In the genomic region with DNA sequence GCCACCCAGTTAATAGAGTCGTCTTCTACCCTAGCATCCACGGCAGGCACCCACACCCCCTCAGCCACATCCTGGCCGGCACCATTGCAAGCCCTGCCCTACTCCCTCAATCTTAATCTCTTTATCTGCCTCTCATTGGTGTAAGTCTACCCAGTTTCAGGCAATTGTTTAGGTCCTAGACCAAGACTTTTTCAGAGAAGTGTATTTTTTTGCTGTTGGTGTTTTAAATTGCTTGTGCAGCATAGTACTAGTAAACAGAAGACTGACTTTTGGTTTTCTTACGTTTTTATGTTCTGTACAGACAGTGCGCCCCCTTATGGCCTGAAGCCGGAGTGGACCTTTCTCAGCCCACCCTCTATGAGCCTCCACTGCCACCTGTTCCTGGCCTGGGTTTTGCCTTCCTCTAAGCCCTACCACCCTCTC, we compare ENCODE assay signal across 8 cellular contexts. TPM values are rescaled to one million over a fixed set of nuclear protein-coding genes. Genes with fewer than 3 reads are reported as not detected.
DNase-seq lines count a peak whose midpoint lies in the region; ATAC-seq and TF ChIP-seq lines count a peak whose summit lies in the region.

No MANE protein-coding gene starts in this region.

- peak overlapping the region in 8 of 11 experiments; percentile 18 to 98 (median 90); a peak in 12 of 22 replicates for H3K9ac ChIP-seq in BLaER1 treated with 17β-estradiol and CSF1 and Interleukin-3, amounts not matched to agents 10 nM and 100 nM

- H3K36me3 Mint-ChIP-seq in activated naive CD4-positive, alpha-beta T cell treated with anti-CD3 and anti-CD28 coated beads, Interleukin-2, amount 10 ng/mL, durations not matched to agents 7 days and 5 days = peaks cover 11% of the 10 kb centered on the region

- H3K4me3 Mint-ChIP-seq in activated naive CD4-positive, alpha-beta T cell treated with anti-CD3 and anti-CD28 coated beads, Interleukin-2, amount 10 ng/mL, durations not matched to agents 7 days and 5 days = peak overlapping the region; percentile 88

- H3K4me1 ChIP-seq in BLaER1 treated with 17β-estradiol and CSF1 and Interleukin-3, amounts not matched to agents 10 nM and 100 nM = peaks cover 33 to 35% (median 33%) of the 10 kb centered on the region in 10 experiments

- H3K27me3 ChIP-seq in BLaER1 treated with 17β-estradiol and CSF1 and Interleukin-3, amounts not matched to agents 10 nM and 100 nM = no peaks in the 10 kb centered on the region
- no peaks in the 10 kb centered on the region for H3K27me3 ChIP-seq in kidney epithelial cell (ENCODE audit: control insufficient read depth, insufficient read depth, low read length)

- H3K27me3 Mint-ChIP-seq in activated naive CD4-positive, alpha-beta T cell treated with anti-CD3 and anti-CD28 coated beads, Interleukin-2, amount 10 ng/mL, durations not matched to agents 7 days and 5 days = no peaks in the 10 kb centered on the region

- peaks cover 36% of the 10 kb centered on the region for H3K4me1 Mint-ChIP-seq in activated naive CD4-positive, alpha-beta T cell treated with anti-CD3 and anti-CD28 coated beads, Interleukin-2, amount 10 ng/mL, durations not matched to agents 7 days and 5 days

- peaks cover 0 to 15% (median 0%) of the 10 kb centered on the region in 11 experiments; a peak in 8 of 22 replicates for H3K36me3 ChIP-seq in BLaER1 treated with 17β-estradiol and CSF1 and Interleukin-3, amounts not matched to agents 10 nM and 100 nM
- no peaks in the 10 kb centered on the region for H3K36me3 ChIP-seq in kidney epithelial cell (ENCODE audit: control insufficient read depth, insufficient read depth, low read length)

- no peaks in the 10 kb centered on the region for H3K9me3 ChIP-seq in BLaER1 treated with 17β-estradiol and CSF1 and Interleukin-3, amounts not matched to agents 10 nM and 100 nM (replicated peaks in 1 of 11)

- H3K27ac ChIP-seq in BLaER1 treated with 17β-estradiol and CSF1 and Interleukin-3, amounts not matched to agents 10 nM and 100 nM = peak overlapping the region in 8 of 11 experiments; percentile 33 to 99 (median 96); a peak in 15 of 22 replicates

- H3K4me3 ChIP-seq in BLaER1 treated with 17β-estradiol and CSF1 and Interleukin-3, amounts not matched to agents 10 nM and 100 nM = peak overlapping the region in 2 of 10 experiments; percentile 2 to 34; a peak in 3 of 20 replicates
- H3K4me3 ChIP-seq in kidney epithelial cell (ENCODE audit: low read depth, low read length) = no peak overlapping the region

- peak; percentile 39 for ATAC-seq in GM19328 (IDR thresholded peaks at IDR 0.05; ENCODE audit: unreplicated experiment)
- peak; percentile 53 for ATAC-seq in HG03354 (IDR thresholded peaks at IDR 0.05; ENCODE audit: poor library complexity, severe bottlenecking, unreplicated experiment)

- H3K27ac Mint-ChIP-seq in activated naive CD4-positive, alpha-beta T cell treated with anti-CD3 and anti-CD28 coated beads, Interleukin-2, amount 10 ng/mL, durations not matched to agents 7 days and 5 days = peak overlapping the region; percentile 98

- peak overlapping the region; percentile 85 to 98 (median 88) for H3K4me2 ChIP-seq in BLaER1 treated with 17β-estradiol and CSF1 and Interleukin-3, amounts not matched to agents 10 nM and 100 nM

- DNase-seq in SKM-1 treated with dmso at 0.1 percent for 144 hours (lab: John Stamatoyannopoulos, UW; ENCODE audit: unreplicated experiment) (peak; percentile 63), kidney epithelial cell (ENCODE audit: low read depth) (no peak), NCI-H524 treated with DMSO at 0.1 percent for 48 hours (lab: John Stamatoyannopoulos, UW) (no peak)
- peak; percentile 83 for DNase-seq in activated naive CD4-positive, alpha-beta T cell treated with anti-CD3 and anti-CD28 coated beads, Interleukin-2, amount 10 ng/mL, durations not matched to agents 7 days and 5 days
- DNase-seq in stimulated activated CD8-positive, alpha-beta memory T cell treated with anti-CD3 and anti-CD28 coated beads, Interleukin-4, amount 100 ng/mL, for 4 hours (ENCODE audit: low read depth in 2 of 2, low spot score in 1 of 2) = peak; percentile 60

- peak; percentile 53 for TF ChIP-seq CTCF in kidney epithelial cell (IDR thresholded peaks at IDR 0.05; ENCODE audit: insufficient read depth, low read length, poor library complexity, severe bottlenecking)

- no peaks in the 10 kb centered on the region; a peak in 1 of 22 replicates for H4K20me1 ChIP-seq in BLaER1 treated with 17β-estradiol and CSF1 and Interleukin-3, amounts not matched to agents 10 nM and 100 nM

- CTCF ChIA-PET in activated naive CD4-positive, alpha-beta T cell treated with anti-CD3 and anti-CD28 coated beads, Interleukin-2, amount 10 ng/mL, durations not matched to agents 7 days and 5 days (lab: Charles Lee) = interaction anchor here (1.0 to 2.3 kb wide), 5 partner anchors 24 to 137 kb away, joined by 3 to 11 read pairs (median 4); no protein-coding TSS in a partner anchor

- H3K9me3 Mint-ChIP-seq in activated naive CD4-positive, alpha-beta T cell treated with anti-CD3 and anti-CD28 coated beads, Interleukin-2, amount 10 ng/mL, durations not matched to agents 7 days and 5 days = no peaks in the 10 kb centered on the region

RNA-seq across cellular contexts. Expression of gene LCP1, which starts 2.3 kb away (rescaled TPM):
- total RNA-seq in kidney epithelial cell = 83.1 and 87.6 TPM in 2 replicates

RNA-seq across cellular contexts. Expression of gene LRRC63, which starts 27.4 kb away (rescaled TPM):
- total RNA-seq in kidney epithelial cell = 0.34 and 0.42 TPM in 2 replicates

Comparison
In these comparisons a context has a peak if more than half of its experiments do, and no peak if none do; other contexts are left out.
1. DNase-seq: peak in SKM-1 treated with dmso at 0.1 percent for 144 hours (single experiment), activated naive CD4-positive, alpha-beta T cell treated with anti-CD3 and anti-CD28 coated beads, Interleukin-2, amount 10 ng/mL, durations not matched to agents 7 days and 5 days (single experiment) and stimulated activated CD8-positive, alpha-beta memory T cell treated with anti-CD3 and anti-CD28 coated beads, Interleukin-4, amount 100 ng/mL, for 4 hours (2 of 2); none in kidney epithelial cell (single experiment) and NCI-H524 treated with DMSO at 0.1 percent for 48 hours (single experiment).